10 cellular contexts compared by ENCODE assay signal in the genomic region with DNA sequence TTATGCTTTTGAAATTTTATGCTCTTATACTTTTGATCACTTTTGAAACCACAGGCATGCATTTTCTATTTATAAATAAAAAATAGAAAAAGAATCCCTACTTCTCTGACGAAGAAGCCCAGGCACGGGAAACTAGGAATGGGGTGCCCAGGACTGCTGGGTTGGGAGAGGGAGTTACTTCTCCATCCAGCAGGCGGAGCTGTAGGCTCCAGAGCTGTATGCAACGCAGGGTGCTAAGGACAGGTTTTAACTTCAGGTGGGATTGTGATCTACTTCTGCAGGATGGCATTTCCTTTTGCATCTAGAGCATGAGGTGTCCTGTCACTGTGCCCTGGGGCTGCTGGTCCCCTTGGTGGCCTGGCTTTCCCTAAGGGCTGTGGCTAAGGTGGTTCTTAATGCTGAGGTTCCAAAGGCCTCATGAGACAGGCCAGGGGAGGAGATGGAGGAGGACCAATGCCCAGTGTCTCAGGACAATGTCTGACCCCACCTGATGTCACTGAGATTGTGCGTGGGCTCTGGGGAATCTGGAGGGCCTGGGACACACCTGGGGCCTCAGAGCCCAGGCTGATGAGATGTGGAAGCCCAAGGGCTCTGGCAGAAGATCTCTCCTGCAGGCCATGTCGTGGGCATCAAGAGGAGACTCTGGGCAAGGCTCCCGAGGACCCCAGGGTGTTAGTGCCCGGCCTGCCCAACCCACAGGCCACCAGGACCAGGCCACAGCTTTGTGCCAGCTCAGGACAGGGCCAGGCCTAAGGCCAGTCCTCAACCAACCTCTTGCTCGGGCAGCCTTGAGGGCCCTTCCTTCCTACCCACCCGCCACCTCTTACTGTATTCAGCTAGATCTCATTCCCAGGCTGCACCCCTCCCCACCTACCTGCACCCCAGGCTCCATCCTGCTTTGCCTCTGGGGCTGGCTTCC. TPM values are rescaled to one million over a fixed set of nuclear protein-coding genes. Genes with fewer than 3 reads are reported as not detected.
A peak's percentile ranks its signal among the peaks of the same experiment; 100 is the strongest.
DNase-seq lines count a peak whose midpoint lies in the region; ATAC-seq and TF ChIP-seq lines count a peak whose summit lies in the region.
"Had no signal": no experiment of that assay in that cellular context is flagged by ENCODE, and none has a peak within 500 bp of the region (broad histone marks: within the 10 kb centered on the region; RNA-seq: fewer than 3 reads in every experiment).

No MANE protein-coding gene starts in this region.

- DNase-seq in ACHN (peak; percentile 26), GM13977 (ENCODE audit: low spot score) (no peak), RPMI8226 (peak; percentile 51), foreskin keratinocyte (no peak), MG63 (no peak)
- DNase-seq: activated CD4-positive, alpha-beta T cell treated with anti-CD3 and anti-CD28 coated beads for 36 hours; NCI-H1417 treated with DMSO at 0.1 percent for 48 hours had no signal

- in situ Hi-C loops in ACHN (cut with HindIII; ENCODE audit: low pct_ligation_motif_present, low pct_unique_long_range_greater_than_20kb, low sequenced_read_pairs) (no loop called here), GM13977 (cut with MboI; ENCODE audit: low pct_unique_long_range_greater_than_20kb, low sequenced_read_pairs, unreplicated experiment) (loop anchor here (25.0 kb wide), 2 partner anchors 210 to 710 kb away; a partner anchor contains a TSS)

- peaks cover 7% of the 10 kb centered on the region for H3K4me1 ChIP-seq in foreskin keratinocyte

- H3K27me3 ChIP-seq in foreskin keratinocyte (no peaks in the 10 kb centered on the region), MG63 (no peaks in the 10 kb centered on the region)

- H3K4me3 ChIP-seq in MG63 = no peak overlapping the region

- H3K27ac ChIP-seq in foreskin keratinocyte = no peak overlapping the region

- H3K36me3 ChIP-seq in MG63 = no peaks in the 10 kb centered on the region

- no peaks in the 10 kb centered on the region for H3K9me3 ChIP-seq in MG63

- TF ChIP-seq CTCF in GM13977 (IDR thresholded peaks at IDR 0.05; ENCODE audit: extremely low read depth, insufficient read depth, missing control alignments) (peak; percentile 64), foreskin keratinocyte (conservative IDR thresholded peaks at IDR 0.05) (peak; percentile 53)

- no peak for ATAC-seq in foreskin keratinocyte
- no peak for ATAC-seq in HG02571 (IDR thresholded peaks at IDR 0.05; ENCODE audit: unreplicated experiment)
- no peak for ATAC-seq in HG03571 (IDR thresholded peaks at IDR 0.05; ENCODE audit: unreplicated experiment)
- no peak for ATAC-seq in GM18868 (IDR thresholded peaks at IDR 0.05; ENCODE audit: unreplicated experiment)
- ATAC-seq: activated CD4-positive, alpha-beta T cell treated with anti-CD3 and anti-CD28 coated beads for 36 hours had no signal

RNA-seq across cellular contexts. Expression of a gene that starts 0.5 kb away (rescaled TPM):
- total RNA-seq in foreskin keratinocyte = not detected in 2 replicates
- not detected in 2 replicates for polyA plus RNA-seq in foreskin keratinocyte
- total RNA-seq in MG63 (2014; rRNA removed; shearing (Covaris generic); ENCODE audit: low replicate concordance) = not detected in 2 replicates
- total RNA-seq: activated CD4-positive, alpha-beta T cell treated with anti-CD3 and anti-CD28 coated beads for 36 hours had no signal

RNA-seq across cellular contexts. Expression of a gene that starts 15.9 kb away (rescaled TPM):
- not detected in 2 replicates for total RNA-seq in foreskin keratinocyte
- polyA plus RNA-seq in foreskin keratinocyte = not detected in 2 replicates
- not detected in 2 replicates for total RNA-seq in MG63 (2014; rRNA removed; shearing (Covaris generic); ENCODE audit: low replicate concordance)
- total RNA-seq: activated CD4-positive, alpha-beta T cell treated with anti-CD3 and anti-CD28 coated beads for 36 hours had no signal

RNA-seq across cellular contexts. Expression of a gene that starts 48.7 kb away (rescaled TPM):
- total RNA-seq in foreskin keratinocyte = 0.58 and 0.63 TPM in 2 replicates
- 0.58 and 0.64 TPM in 2 replicates for polyA plus RNA-seq in foreskin keratinocyte
- total RNA-seq in MG63 (2014; rRNA removed; shearing (Covaris generic); ENCODE audit: low replicate concordance) = 224 and 281 TPM in 2 replicates

Comparison
In these comparisons a context has a peak if more than half of its experiments do, and no peak if none do; other contexts are left out.
1. DNase-seq: peak in ACHN (single experiment) and RPMI8226 (single experiment); none in GM13977 (single experiment), foreskin keratinocyte (0 of 2) and MG63 (single experiment).
2. RNA of a gene that starts 48.7 kb away (total RNA-seq): 224 to 281 TPM in MG63; 0.58 to 0.63 TPM in foreskin keratinocyte; every median in the first group is over 100 times any median in the second.